ENCODE assay signal across 11 cellular contexts in the genomic region with DNA sequence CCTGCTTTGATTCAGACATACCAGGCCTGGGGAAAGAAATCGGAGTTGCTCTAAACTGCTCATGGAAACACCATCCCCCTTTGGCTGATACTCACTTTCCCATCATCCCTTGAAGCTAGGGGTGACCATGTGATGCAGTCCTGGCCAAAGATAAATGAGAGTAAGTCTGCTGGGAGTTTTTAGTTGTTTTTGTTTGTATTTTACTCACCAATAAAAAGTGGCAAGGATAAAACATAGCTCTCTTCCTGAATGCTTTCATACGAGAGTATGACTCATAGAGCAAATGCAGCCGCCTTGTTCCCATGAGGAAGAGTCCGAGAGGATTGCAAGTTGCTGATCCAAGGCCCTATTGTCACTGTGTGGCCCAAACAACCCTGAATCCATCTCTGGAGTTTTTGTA.
"Had no signal": no experiment of that assay in that cellular context is flagged by ENCODE, and none has a peak within 500 bp of the region (broad histone marks: within the 10 kb centered on the region; RNA-seq: fewer than 3 reads in every experiment).

No MANE protein-coding gene starts in this region.

- H3K9me3 ChIP-seq: heart left ventricle, pancreas, thyroid gland, vagina had no signal

- DNase-seq: activated CD4-positive, alpha-beta T cell treated with anti-CD3 and anti-CD28 coated beads for 1 hour; activated CD4-positive, alpha-beta T cell treated with anti-CD3 and anti-CD28 coated beads, Interleukin-2, amount 50 U/mL, for 48 hours; activated CD8-positive, alpha-beta memory T cell treated with anti-CD3 and anti-CD28 coated beads, Interleukin-2, amount 10 ng/mL, durations not matched to agents 7 days and 5 days; activated gamma-delta T cell; activated T-cell treated with anti-CD3 and anti-CD28 coated beads, Interleukin-2, amount 50 U/mL, for 48 hours; heart left ventricle; pancreas; small intestine; thyroid gland had no signal

- H3K27ac ChIP-seq: heart left ventricle, thyroid gland, vagina had no signal

- H3K4me1 ChIP-seq: pancreas, thyroid gland, vagina had no signal

- H3K27me3 ChIP-seq: heart left ventricle, pancreas, thyroid gland, vagina had no signal

- FAIRE-seq: frontal cortex, pancreas, small intestine had no signal

- H3K4me3 ChIP-seq: heart left ventricle, pancreas, thyroid gland, vagina had no signal

- H3K36me3 ChIP-seq: heart left ventricle, pancreas, thyroid gland, vagina had no signal
